ENCODE assay signal across 27 cellular contexts in the genomic region with DNA sequence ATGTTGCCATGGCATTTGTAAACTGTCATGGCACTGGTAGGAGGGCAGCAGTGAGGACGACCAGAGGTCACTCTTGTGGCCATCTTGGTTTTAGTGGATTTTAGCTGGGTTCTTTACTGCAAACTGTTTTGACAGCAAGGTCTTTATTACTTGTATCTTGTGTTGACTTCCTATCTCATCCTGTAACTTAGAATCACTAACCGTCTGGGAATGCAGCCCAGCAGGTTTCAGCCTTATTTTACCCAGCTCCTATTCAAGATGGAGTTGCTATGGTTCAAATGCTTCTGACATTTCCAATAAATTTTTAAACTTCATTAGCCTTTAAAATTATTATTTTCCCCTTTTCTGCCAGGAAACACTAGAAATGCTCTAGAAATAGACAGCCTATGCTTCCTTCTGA.
"Had no signal": no experiment of that assay in that cellular context is flagged by ENCODE, and none has a peak within 500 bp of the region (broad histone marks: within the 10 kb centered on the region; RNA-seq: fewer than 3 reads in every experiment).

No MANE protein-coding gene starts in this region.

- H3K4me2 ChIP-seq: KMS-11 had no signal

- H3K9ac ChIP-seq: KMS-11 had no signal

- ATAC-seq: activated naive CD8-positive, alpha-beta T cell treated with anti-CD3 and anti-CD28 coated beads, Interleukin-2, amount 50 U/mL, for 24 hours; activated T-cell treated with anti-CD3 and anti-CD28 coated beads, Interleukin-2, amount 50 U/mL, for 4 hours; T-cell; T-helper 17 cell had no signal

- H3K27ac ChIP-seq: brain microvascular endothelial cell, KMS-11, VCaP had no signal

- H3K27me3 ChIP-seq: brain microvascular endothelial cell had no signal

- DNase-seq: activated B cell treated with CpG ODN at 0.5 μM for 24 hours; activated CD4-positive, alpha-beta memory T cell treated with anti-CD3 and anti-CD28 coated beads for 36 hours; activated CD4-positive, alpha-beta T cell treated with anti-CD3 and anti-CD28 coated beads for 4 hours; activated CD4-positive, alpha-beta T cell treated with anti-CD3 and anti-CD28 coated beads, Interleukin-2, amount 50 U/mL, for 1 hour; activated CD4-positive, CD25-positive, alpha-beta regulatory T cell treated with anti-CD3 and anti-CD28 coated beads, Interleukin-2, amount 50 U/mL, for 72 hours; activated CD8-positive, alpha-beta memory T cell treated with anti-CD3 and anti-CD28 coated beads, Interleukin-2, amount 50 U/mL, for 4 hours; activated gamma-delta T cell treated with Interleukin-2 at 50 U/mL for 16 hours; activated naive CD4-positive, alpha-beta T cell treated with anti-CD3 and anti-CD28 coated beads, Interleukin-2, amount 10 ng/mL, durations not matched to agents 7 days and 5 days; activated naive CD8-positive, alpha-beta T cell treated with anti-CD3 and anti-CD28 coated beads, Interleukin-2, amount 50 U/mL, for 24 hours; activated T-cell treated with anti-CD3 and anti-CD28 coated beads for 4 hours; activated T-cell treated with anti-CD3 and anti-CD28 coated beads, Interleukin-2, amount 50 U/mL, for 4 hours; aorta; brain microvascular endothelial cell; MM.1S; MV-4-11; NCI-H1092; NCI-H1436 treated with DMSO at 0.1 percent for 48 hours; NCI-H1694 treated with DMSO at 0.1 percent for 48 hours; NCI-H2029; NCI-H345; NCI-H524 treated with DMSO at 0.1 percent for 48 hours; NK-92 treated with Interleukin-12 subunit alpha and Interleukin-12 subunit beta, amount 100 ng/mL, for 24 hours; Right ventricle myocardium superior; T-cell; T-helper 17 cell had no signal

- H3K36me3 ChIP-seq: brain microvascular endothelial cell had no signal
